18 cellular contexts compared by ENCODE assay signal in genomic region chr3:185041540-185041939, GRCh38.
DNase-seq lines count a peak whose midpoint lies in the region; ATAC-seq and TF ChIP-seq lines count a peak whose summit lies in the region.
"Had no signal": no experiment of that assay in that cellular context is flagged by ENCODE, and none has a peak within 500 bp of the region (broad histone marks: within the 10 kb centered on the region; RNA-seq: fewer than 3 reads in every experiment).

No MANE protein-coding gene starts in this region.

- H3K9me3 ChIP-seq in cardiac muscle cell (ENCODE audit: low read depth) (no peaks in the 10 kb centered on the region), right atrium auricular region (peaks cover 0 to 8% of the 10 kb centered on the region in 2 donors), heart left ventricle (peaks cover 0 to 14% (median 5%) of the 10 kb centered on the region in 12 donors), neural progenitor cell (ENCODE audit: low read depth) (no peaks in the 10 kb centered on the region)
- H3K9me3 ChIP-seq: Caco-2 had no signal

- TF ChIP-seq CTCF in cardiac muscle cell (IDR thresholded peaks at IDR 0.05; ENCODE audit: low read depth, low read length) = no peak
- TF ChIP-seq CTCF in right atrium auricular region (IDR thresholded peaks at IDR 0.05) = no peak
- TF ChIP-seq CTCF in heart left ventricle (IDR thresholded peaks at IDR 0.05) = no peak
- no peak for TF ChIP-seq CTCF in neural progenitor cell (IDR thresholded peaks at IDR 0.05)

- H3K4me1 ChIP-seq in cardiac muscle cell (ENCODE audit: low read depth) (no peaks in the 10 kb centered on the region), right atrium auricular region (peaks cover 0 to 17% of the 10 kb centered on the region in 2 donors), heart left ventricle (peaks cover 0 to 34% (median 23%) of the 10 kb centered on the region in 12 donors), neural progenitor cell (peaks cover 8% of the 10 kb centered on the region)
- H3K4me1 ChIP-seq: Caco-2 had no signal

- H3K4me3 ChIP-seq in cardiac muscle cell (no peak overlapping the region), right atrium auricular region (no peak overlapping the region), heart left ventricle (no peak overlapping the region), neural progenitor cell (no peak overlapping the region)
- H3K4me3 ChIP-seq: BLaER1 had no signal

- no peak overlapping the region for H3K9ac ChIP-seq in neural progenitor cell
- H3K9ac ChIP-seq: BLaER1 had no signal

- ATAC-seq in heart left ventricle = peak; percentile 38 to 90 (median 77)
- ATAC-seq in left ventricle myocardium superior = peak; percentile 67
- ATAC-seq: CD8-positive, alpha-beta T cell had no signal

- peaks cover 2% of the 10 kb centered on the region for H3K9me3 Mint-ChIP-seq in neural progenitor cell

- H3K27ac ChIP-seq in cardiac muscle cell (peak overlapping the region; percentile 4), right atrium auricular region (no peak overlapping the region), heart left ventricle (peak overlapping the region in 3 of 12 donors; percentile 3 to 20 (median 13)), neural progenitor cell (no peak overlapping the region)
- H3K27ac ChIP-seq: BLaER1, C4-2B had no signal

- TF ChIP-seq POLR2A in heart left ventricle (IDR thresholded peaks at IDR 0.05) = no peak

- H4K20me1 ChIP-seq in neural progenitor cell (ENCODE audit: low read depth) = no peaks in the 10 kb centered on the region
- H4K20me1 ChIP-seq: BLaER1 had no signal

- H3K27me3 ChIP-seq in cardiac muscle cell (no peaks in the 10 kb centered on the region), right atrium auricular region (no peaks in the 10 kb centered on the region), heart left ventricle (no peaks in the 10 kb centered on the region), neural progenitor cell (no peaks in the 10 kb centered on the region)
- H3K27me3 ChIP-seq: BLaER1 had no signal

- intact Hi-C loops in heart left ventricle (cut with DNase I) = loop anchor here in 1 of 10 donors (10.0 kb wide), 1 partner anchor 133 kb away; no protein-coding TSS in a partner anchor
- intact Hi-C loops in left ventricle myocardium superior (cut with micrococcal nuclease) = no loop called here

- DNase-seq in cardiac muscle cell (ENCODE audit: low read depth in 1 of 2, low spot score in 1 of 2) = peak in 1 of 2 donors; percentile 36
- no peak for DNase-seq in right atrium auricular region (ENCODE audit: low spot score)
- DNase-seq in heart left ventricle = no peak
- DNase-seq in left ventricle myocardium superior = no peak
- DNase-seq in neural progenitor cell (ENCODE audit: low spot score) = no peak
- DNase-seq in cortex of kidney (lab: John Stamatoyannopoulos, UW) = no peak
- DNase-seq in AG20443 (ENCODE audit: low spot score) = no peak
- DNase-seq in kidney tubule cell (ENCODE audit: low spot score) = no peak
- DNase-seq: Caco-2; CD4-positive, CD25-positive, alpha-beta regulatory T cell; CD8-positive, alpha-beta T cell; DMS153; DND-41; H7; HCEC 1CT had no signal

- no peak overlapping the region for H2AFZ ChIP-seq in neural progenitor cell (replicated peaks)

- 66 to 81% (median 70%) methylated on average over 4 of the region's 4 CpGs for WGBS in heart left ventricle, 4 donors

- no peak overlapping the region for H3K4me3 Mint-ChIP-seq in neural progenitor cell
- H3K4me3 Mint-ChIP-seq: B cell; CD4-positive, CD25-positive, alpha-beta regulatory T cell; CD8-positive, alpha-beta T cell had no signal

- H3K36me3 Mint-ChIP-seq in neural progenitor cell = peaks cover 3% of the 10 kb centered on the region

- no peaks in the 10 kb centered on the region for H3K79me2 ChIP-seq in neural progenitor cell (ENCODE audit: low read depth)

- H3K27ac Mint-ChIP-seq in neural progenitor cell = peak overlapping the region; percentile 12
- H3K27ac Mint-ChIP-seq: B cell; CD8-positive, alpha-beta T cell had no signal

- H3K4me1 Mint-ChIP-seq in neural progenitor cell = peaks cover 17% of the 10 kb centered on the region
- H3K4me1 Mint-ChIP-seq: B cell had no signal

- no peaks in the 10 kb centered on the region for H3F3A ChIP-seq in neural progenitor cell (ENCODE audit: low read depth)

- H3K36me3 ChIP-seq in cardiac muscle cell (no peaks in the 10 kb centered on the region), right atrium auricular region (no peaks in the 10 kb centered on the region), heart left ventricle (no peaks in the 10 kb centered on the region), neural progenitor cell (no peaks in the 10 kb centered on the region)

- no peaks in the 10 kb centered on the region for H3K27me3 Mint-ChIP-seq in neural progenitor cell (ENCODE audit: insufficient read depth, low read depth)
- H3K27me3 Mint-ChIP-seq: B cell; CD4-positive, CD25-positive, alpha-beta regulatory T cell had no signal

- no peak overlapping the region for H3K4me2 ChIP-seq in neural progenitor cell
- H3K4me2 ChIP-seq: BLaER1 had no signal
